12 cellular contexts compared by ENCODE assay signal in genomic region chr22:23789121-23789520, GRCh38. TPM values are rescaled to one million over a fixed set of nuclear protein-coding genes. Genes with fewer than 3 reads are reported as not detected.
A peak's percentile ranks its signal among the peaks of the same experiment; 100 is the strongest.
DNase-seq lines count a peak whose midpoint lies in the region; ATAC-seq and TF ChIP-seq lines count a peak whose summit lies in the region.
"Had no signal": no experiment of that assay in that cellular context is flagged by ENCODE, and none has a peak within 500 bp of the region (broad histone marks: within the 10 kb centered on the region; RNA-seq: fewer than 3 reads in every experiment).

No MANE protein-coding gene starts in this region.

- H3K27ac ChIP-seq in HUES48 (ENCODE audit: low read depth, low read length): peak overlapping the region; percentile 7
- peak overlapping the region in 2 of 4 donors; percentile 21 to 42 for H3K27ac ChIP-seq in esophagus muscularis mucosa (replicated peaks in 1 of 4)
- no peak overlapping the region for H3K27ac ChIP-seq in effector memory CD4-positive, alpha-beta T cell (ENCODE audit: insufficient read depth, low read length, poor library complexity, severe bottlenecking)
- H3K27ac ChIP-seq: parathyroid adenoma had no signal

- H3K36me3 ChIP-seq in HUES48 (ENCODE audit: control insufficient read depth, insufficient read depth, low read length): peaks cover 30% of the 10 kb centered on the region
- H3K36me3 ChIP-seq in esophagus muscularis mucosa: peaks cover 18 to 25% (median 24%) of the 10 kb centered on the region in 4 donors
- H3K36me3 ChIP-seq in effector memory CD4-positive, alpha-beta T cell (ENCODE audit: control insufficient read depth, insufficient read depth, low read length): peaks cover 22% of the 10 kb centered on the region

- WGBS in esophagus muscularis mucosa: 73% methylated on average over 4 of the region's 4 CpGs
- WGBS in lower leg skin, 2 donors: 62 to 72% methylated on average over 4 of the region's 4 CpGs

- POLR2A ChIA-PET in WTC11 (lab: Charles Lee): no interaction called here

- no peaks in the 10 kb centered on the region for H3K27me3 ChIP-seq in HUES48 (ENCODE audit: control insufficient read depth, insufficient read depth, low read length)
- H3K27me3 ChIP-seq in esophagus muscularis mucosa: no peaks in the 10 kb centered on the region
- no peaks in the 10 kb centered on the region for H3K27me3 ChIP-seq in effector memory CD4-positive, alpha-beta T cell (replicated peaks; ENCODE audit: control insufficient read depth, insufficient read depth, low read length, poor library complexity, severe bottlenecking)

- H3K9ac ChIP-seq in HUES48 (ENCODE audit: low read depth, low read length): no peak overlapping the region
- H3K9ac ChIP-seq: parathyroid adenoma had no signal

- peaks cover 30% of the 10 kb centered on the region for H3K4me1 Mint-ChIP-seq in WTC11
- peaks cover 60% of the 10 kb centered on the region for H3K4me1 Mint-ChIP-seq in nephron

- H3K9me3 Mint-ChIP-seq in WTC11 (no peaks in the 10 kb centered on the region), nephron (no peaks in the 10 kb centered on the region)

- H3K36me3 Mint-ChIP-seq in WTC11 (peaks cover 32% of the 10 kb centered on the region), nephron (ENCODE audit: low read depth) (peaks cover 27% of the 10 kb centered on the region)

- DNase-seq in COR-L47 (lab: John Stamatoyannopoulos, UW): peak; percentile 6
- no peak for DNase-seq in WTC11 (ENCODE audit: low spot score)
- DNase-seq in esophagus muscularis mucosa (ENCODE audit: extremely low spot score): no peak
- no peak for DNase-seq in effector memory CD4-positive, alpha-beta T cell
- DNase-seq in lower leg skin (ENCODE audit: low spot score in 2 of 2): no peak
- DNase-seq: stimulated activated CD4-positive, alpha-beta T cell treated with anti-CD3 and anti-CD28 coated beads, Interleukin-2, amount 100 ng/mL, for 48 hours had no signal

- TF ChIP-seq EP300 in esophagus muscularis mucosa (IDR thresholded peaks at IDR 0.05): no peak

- no peak overlapping the region for H3K4me3 ChIP-seq in HUES48 (ENCODE audit: low read depth, low read length)
- no peak overlapping the region for H3K4me3 ChIP-seq in esophagus muscularis mucosa
- no peak overlapping the region for H3K4me3 ChIP-seq in effector memory CD4-positive, alpha-beta T cell (ENCODE audit: insufficient read depth, low read depth, low read length, poor library complexity, severe bottlenecking)
- H3K4me3 ChIP-seq in lower leg skin (ENCODE audit: low read depth, poor library complexity, severe bottlenecking): no peak overlapping the region

- TF ChIP-seq POLR2A in esophagus muscularis mucosa (IDR thresholded peaks at IDR 0.05; ENCODE audit: low read depth) (no peak), lower leg skin (IDR thresholded peaks at IDR 0.05) (no peak)

- H3K4me1 ChIP-seq in HUES48 (ENCODE audit: control insufficient read depth, insufficient read depth, low read length): peaks cover 18% of the 10 kb centered on the region
- H3K4me1 ChIP-seq in esophagus muscularis mucosa: peaks cover 31 to 69% (median 59%) of the 10 kb centered on the region in 4 donors
- peaks cover 10% of the 10 kb centered on the region for H3K4me1 ChIP-seq in effector memory CD4-positive, alpha-beta T cell (ENCODE audit: control insufficient read depth, insufficient read depth, low read length, poor library complexity, severe bottlenecking)

- intact Hi-C loops in esophagus muscularis mucosa (cut with DNase I) (no loop called here), lower leg skin (cut with DNase I; ENCODE audit: low total_unique reads) (no loop called here)

- TF ChIP-seq CTCF in WTC11 (IDR thresholded peaks at IDR 0.05) (no peak), nephron (IDR thresholded peaks at IDR 0.05; ENCODE audit: unreplicated experiment in 3 of 3) (no peak), esophagus muscularis mucosa (IDR thresholded peaks at IDR 0.05) (no peak), lower leg skin (IDR thresholded peaks at IDR 0.05) (no peak)

- ATAC-seq in WTC11: no peak

- H3K9me3 ChIP-seq in HUES48 (ENCODE audit: control insufficient read depth, insufficient read depth, low read length) (no peaks in the 10 kb centered on the region), esophagus muscularis mucosa (no peaks in the 10 kb centered on the region)
- no peaks in the 10 kb centered on the region for H3K9me3 ChIP-seq in effector memory CD4-positive, alpha-beta T cell (ENCODE audit: control insufficient read depth, low read length)

- CTCF ChIA-PET in WTC11 (lab: Charles Lee): interaction anchor here (0.8 to 2.4 kb wide), 6 partner anchors 18 to 105 kb away, joined by 3 to 17 read pairs (median 4); partner anchors contain the start of genes CHCHD10 and MIF

- H3K4me3 Mint-ChIP-seq in WTC11 (peak overlapping the region; percentile 60), nephron (peak overlapping the region; percentile 92 to 97 (median 95))

- H3K27ac Mint-ChIP-seq in WTC11 (peak overlapping the region; percentile 61), nephron (peak overlapping the region; percentile 66 to 87 (median 75))

- H3K27me3 Mint-ChIP-seq in WTC11 (ENCODE audit: low read depth) (no peaks in the 10 kb centered on the region), nephron (ENCODE audit: low read depth) (no peaks in the 10 kb centered on the region)

TF ChIP-seq in WTC11, 78 proteins besides CTCF, POLR2A, EP300 and RAD21:
- no peak for TF ChIP-seq IRF1 (CRISPR knock-in tag; IDR thresholded peaks at IDR 0.05)
- TF ChIP-seq, protein P1, sequence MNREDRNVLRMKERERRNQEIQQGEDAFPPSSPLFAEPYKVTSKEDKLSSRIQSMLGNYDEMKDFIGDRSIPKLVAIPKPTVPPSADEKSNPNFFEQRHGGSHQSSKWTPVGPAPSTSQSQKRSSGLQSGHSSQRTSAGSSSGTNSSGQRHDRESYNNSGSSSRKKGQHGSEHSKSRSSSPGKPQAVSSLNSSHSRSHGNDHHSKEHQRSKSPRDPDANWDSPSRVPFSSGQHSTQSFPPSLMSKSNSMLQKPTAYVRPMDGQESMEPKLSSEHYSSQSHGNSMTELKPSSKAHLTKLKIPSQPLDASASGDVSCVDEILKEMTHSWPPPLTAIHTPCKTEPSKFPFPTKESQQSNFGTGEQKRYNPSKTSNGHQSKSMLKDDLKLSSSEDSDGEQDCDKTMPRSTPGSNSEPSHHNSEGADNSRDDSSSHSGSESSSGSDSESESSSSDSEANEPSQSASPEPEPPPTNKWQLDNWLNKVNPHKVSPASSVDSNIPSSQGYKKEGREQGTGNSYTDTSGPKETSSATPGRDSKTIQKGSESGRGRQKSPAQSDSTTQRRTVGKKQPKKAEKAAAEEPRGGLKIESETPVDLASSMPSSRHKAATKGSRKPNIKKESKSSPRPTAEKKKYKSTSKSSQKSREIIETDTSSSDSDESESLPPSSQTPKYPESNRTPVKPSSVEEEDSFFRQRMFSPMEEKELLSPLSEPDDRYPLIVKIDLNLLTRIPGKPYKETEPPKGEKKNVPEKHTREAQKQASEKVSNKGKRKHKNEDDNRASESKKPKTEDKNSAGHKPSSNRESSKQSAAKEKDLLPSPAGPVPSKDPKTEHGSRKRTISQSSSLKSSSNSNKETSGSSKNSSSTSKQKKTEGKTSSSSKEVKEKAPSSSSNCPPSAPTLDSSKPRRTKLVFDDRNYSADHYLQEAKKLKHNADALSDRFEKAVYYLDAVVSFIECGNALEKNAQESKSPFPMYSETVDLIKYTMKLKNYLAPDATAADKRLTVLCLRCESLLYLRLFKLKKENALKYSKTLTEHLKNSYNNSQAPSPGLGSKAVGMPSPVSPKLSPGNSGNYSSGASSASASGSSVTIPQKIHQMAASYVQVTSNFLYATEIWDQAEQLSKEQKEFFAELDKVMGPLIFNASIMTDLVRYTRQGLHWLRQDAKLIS (CRISPR knock-in tag; IDR thresholded peaks at IDR 0.05; ENCODE audit: borderline replicate concordance): no peak
- TF ChIP-seq ZNF219 (CRISPR knock-in tag; IDR thresholded peaks at IDR 0.05; ENCODE audit: borderline replicate concordance): no peak
- TF ChIP-seq TEAD4 (CRISPR knock-in tag; IDR thresholded peaks at IDR 0.05): no peak
- TF ChIP-seq ZNF138 (CRISPR knock-in tag; conservative IDR thresholded peaks at IDR 0.05): no peak
- no peak for TF ChIP-seq CREB1 (CRISPR knock-in tag; IDR thresholded peaks at IDR 0.05)
- no peak for TF ChIP-seq OVOL2 (CRISPR knock-in tag; IDR thresholded peaks at IDR 0.05; ENCODE audit: borderline replicate concordance)
TF ChIP-seq in WTC11: peak in this region for 0.

RNA-seq across cellular contexts. Expression of gene SMARCB1, which starts 2.4 kb away (rescaled TPM):
- 135 to 149 TPM (median 146 TPM) in 3 replicates for total RNA-seq in WTC11 (2021)
- total RNA-seq in esophagus muscularis mucosa: 10 to 100 TPM; 28.8 to 55.6 (median 34.9) TPM
- 10 to 100 TPM; 52.2 to 61.6 (median 55.2) TPM for total RNA-seq in lower leg skin

RNA-seq across cellular contexts. Expression of gene MMP11, which starts 16.5 kb away (rescaled TPM):
- total RNA-seq in WTC11 (2021) (14.5 to 16.5 TPM (median 16.2 TPM) in 3 replicates), esophagus muscularis mucosa (1 to 10 TPM; 2.8 to 6.5 (median 5.4) TPM), lower leg skin (1 to 10 TPM in 3 of 4 donors, under 1 TPM in 1; 0.51 to 2.7 (median 1.9) TPM)

RNA-seq across cellular contexts. Expression of gene CHCHD10, which starts 21.3 kb away (rescaled TPM):
- total RNA-seq in WTC11 (2021) (170 to 198 TPM (median 171 TPM) in 3 replicates), esophagus muscularis mucosa (10 to 100 TPM; 22.9 to 97.7 (median 44.6) TPM), lower leg skin (10 to 100 TPM in 2 of 4 donors, 1 to 10 TPM in 2; 3.8 to 28.3 (median 11.4) TPM)

RNA-seq across cellular contexts. Expression of gene C22orf15, which starts 26.3 kb away (rescaled TPM):
- total RNA-seq in WTC11 (2021) (2.7 to 3.6 TPM (median 3.5 TPM) in 3 replicates), esophagus muscularis mucosa (under 1 TPM in 1 of 4 donors, not detected in 3; 0.58 TPM), lower leg skin (not detected)
- total RNA-seq: M059J had no signal

RNA-seq across cellular contexts. Expression of gene VPREB3, which starts 34.9 kb away (rescaled TPM):
- total RNA-seq in WTC11 (2021) (0.81 to 1.3 TPM (median 0.87 TPM) in 3 replicates), esophagus muscularis mucosa (not detected), lower leg skin (not detected)
- total RNA-seq: dermis microvascular lymphatic vessel endothelial cell; M059J; T-helper 1 cell treated with Interleukin-12 subunit alpha and Interleukin-12 subunit beta and Interleukin-4 antibody, amounts not matched to agents 30 ng/mL and 1 ng/mL, for 36 hours had no signal
